In the genomic region with DNA sequence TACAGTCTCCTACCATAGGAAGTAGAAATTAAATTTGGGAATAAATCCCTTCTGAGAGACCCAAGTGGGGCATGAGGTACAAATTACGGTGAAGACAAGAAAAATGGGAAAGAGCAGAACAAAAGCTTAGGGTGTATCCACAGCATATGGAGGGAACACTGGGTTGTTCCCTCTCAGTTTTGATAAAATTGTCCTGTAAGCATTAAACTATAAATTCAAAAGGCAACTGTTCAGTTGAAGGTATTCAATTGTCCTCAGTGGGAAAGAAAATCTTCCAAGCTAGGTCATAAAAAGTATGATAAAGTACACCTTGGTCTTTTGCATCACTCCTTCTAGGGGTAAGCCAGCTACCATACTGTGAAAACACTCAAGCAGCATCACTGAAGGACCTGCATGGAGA, we compare ENCODE assay signal across 28 cellular contexts.
"Had no signal": no experiment of that assay in that cellular context is flagged by ENCODE, and none has a peak within 500 bp of the region (broad histone marks: within the 10 kb centered on the region; RNA-seq: fewer than 3 reads in every experiment).

No MANE protein-coding gene starts in this region.

- H3K4me1 ChIP-seq: colonic mucosa, esophagus muscularis mucosa, esophagus squamous epithelium, foreskin keratinocyte, gastrocnemius medialis, gastroesophageal sphincter, heart left ventricle, heart right ventricle had no signal

- H3K36me3 ChIP-seq: colonic mucosa, esophagus muscularis mucosa, esophagus squamous epithelium, gastrocnemius medialis, gastroesophageal sphincter, heart left ventricle, heart right ventricle had no signal

- H3K9me3 ChIP-seq: colonic mucosa, esophagus muscularis mucosa, esophagus squamous epithelium, gastrocnemius medialis, gastroesophageal sphincter had no signal

- H3K27me3 Mint-ChIP-seq: dendritic cell treated with granulocyte-macrophage colony-stimulating factor and Interleukin-4, amounts not matched to agents 40 ng/mL and 50 ng/mL, for 4 days; effector memory CD8-positive, alpha-beta T cell had no signal

- H3K27ac Mint-ChIP-seq: dendritic cell treated with granulocyte-macrophage colony-stimulating factor and Interleukin-4, amounts not matched to agents 40 ng/mL and 50 ng/mL, for 4 days; effector memory CD8-positive, alpha-beta T cell had no signal

- H3K4me3 ChIP-seq: colonic mucosa, coronary artery, dorsolateral prefrontal cortex, esophagus muscularis mucosa, esophagus squamous epithelium, gastrocnemius medialis, gastroesophageal sphincter, heart left ventricle, heart right ventricle had no signal

- H3K9me3 Mint-ChIP-seq: dendritic cell treated with granulocyte-macrophage colony-stimulating factor and Interleukin-4, amounts not matched to agents 40 ng/mL and 50 ng/mL, for 4 days had no signal

- ATAC-seq: effector memory CD8-positive, alpha-beta T cell; esophagus mucosa; foreskin keratinocyte; gastrocnemius medialis; gastroesophageal sphincter; heart left ventricle; heart right ventricle had no signal

- H3K4me3 Mint-ChIP-seq: dendritic cell treated with granulocyte-macrophage colony-stimulating factor and Interleukin-4, amounts not matched to agents 40 ng/mL and 50 ng/mL, for 4 days; effector memory CD8-positive, alpha-beta T cell had no signal

- H3K27me3 ChIP-seq: colonic mucosa, dorsolateral prefrontal cortex, esophagus muscularis mucosa, esophagus squamous epithelium, foreskin keratinocyte, gastrocnemius medialis, gastroesophageal sphincter, heart left ventricle, heart right ventricle had no signal

- DNase-seq: colonic mucosa; cortex of kidney; dermis blood vessel endothelial cell; dorsolateral prefrontal cortex; effector CD4-positive, alpha-beta T cell; effector CD8-positive, alpha-beta T cell; effector memory CD4-positive, alpha-beta T cell; effector memory CD8-positive, alpha-beta T cell; erythroblast; esophagus squamous epithelium; foreskin fibroblast; foreskin keratinocyte; foreskin melanocyte; gastrocnemius medialis; glutamatergic neuron; head of caudate nucleus; heart left ventricle; heart right ventricle had no signal

- FAIRE-seq: colon, endometrium, endothelial cell of umbilical vein, frontal cortex had no signal

- H3K27ac ChIP-seq: colonic mucosa, coronary artery, dorsolateral prefrontal cortex, epithelial cell of prostate, esophagus muscularis mucosa, esophagus squamous epithelium, foreskin keratinocyte, gastrocnemius medialis, gastroesophageal sphincter, heart left ventricle, heart right ventricle had no signal
